8 cellular contexts compared by ENCODE assay signal in genomic region chr11:95147364-95147905, GRCh38. TPM values are rescaled to one million over a fixed set of nuclear protein-coding genes. Genes with fewer than 3 reads are reported as not detected.
DNase-seq lines count a peak whose midpoint lies in the region; ATAC-seq and TF ChIP-seq lines count a peak whose summit lies in the region.

No MANE protein-coding gene starts in this region.

- H3K27ac Mint-ChIP-seq in immature natural killer cell = no peak overlapping the region
- H3K27ac Mint-ChIP-seq in naive thymus-derived CD8-positive, alpha-beta T cell = peak overlapping the region in 1 of 10 donors; percentile 88

- intact Hi-C loops in gastrocnemius medialis (cut with DNase I; ENCODE audit: low total_unique reads) = no loop called here

- POLR2A ChIA-PET in naive thymus-derived CD8-positive, alpha-beta T cell (lab: Charles Lee) = interaction anchor here (0.5 to 1.8 kb wide), 3 partner anchors 57 to 643 kb away, joined by 5 to 7 read pairs (median 6); partner anchors contain the start of genes CEP57, ENDOD1 and FAM76B

- H3K27me3 ChIP-seq in GM23248 (replicated peaks; ENCODE audit: insufficient read depth) (no peaks in the 10 kb centered on the region), fibroblast of lung (ENCODE audit: control insufficient read depth, insufficient read depth, low read length) (no peaks in the 10 kb centered on the region), gastrocnemius medialis (no peaks in the 10 kb centered on the region)

- no peak for TF ChIP-seq POLR2A in gastrocnemius medialis (IDR thresholded peaks at IDR 0.05)

- H3F3A ChIP-seq in GM23248 (ENCODE audit: insufficient read depth) = peaks cover 55% of the 10 kb centered on the region

- no peaks in the 10 kb centered on the region for H3K9me3 ChIP-seq in GM23248 (ENCODE audit: low read depth)
- H3K9me3 ChIP-seq in fibroblast of lung (ENCODE audit: control insufficient read depth, insufficient read depth, low read depth, low read length) = no peaks in the 10 kb centered on the region
- H3K9me3 ChIP-seq in gastrocnemius medialis = no peaks in the 10 kb centered on the region

- no peaks in the 10 kb centered on the region for H3K36me3 Mint-ChIP-seq in immature natural killer cell
- no peaks in the 10 kb centered on the region for H3K36me3 Mint-ChIP-seq in naive thymus-derived CD8-positive, alpha-beta T cell

- H3K4me3 Mint-ChIP-seq in immature natural killer cell = no peak overlapping the region
- H3K4me3 Mint-ChIP-seq in naive thymus-derived CD8-positive, alpha-beta T cell = no peak overlapping the region

- H3K36me3 ChIP-seq in GM23248 (ENCODE audit: low read depth) = no peaks in the 10 kb centered on the region
- H3K36me3 ChIP-seq in fibroblast of lung (ENCODE audit: control insufficient read depth, insufficient read depth, low read length) = no peaks in the 10 kb centered on the region
- H3K36me3 ChIP-seq in gastrocnemius medialis = no peaks in the 10 kb centered on the region

- DNase-seq in GM23248 (peak; percentile 93), RPMI8226 (peak; percentile 80), fibroblast of lung (ENCODE audit: low read depth in 2 of 2) (peak; percentile 91 to 93), gastrocnemius medialis (peak in 1 of 2 donors; percentile 53), NCI-H526 (lab: John Stamatoyannopoulos, UW) (no peak), immature natural killer cell (no peak)
- DNase-seq in naive thymus-derived CD8-positive, alpha-beta T cell = no peak

- no peaks in the 10 kb centered on the region for H3K9me3 Mint-ChIP-seq in immature natural killer cell
- no peaks in the 10 kb centered on the region for H3K9me3 Mint-ChIP-seq in naive thymus-derived CD8-positive, alpha-beta T cell

- no peaks in the 10 kb centered on the region for H4K20me1 ChIP-seq in GM23248 (ENCODE audit: insufficient read depth)
- H4K20me1 ChIP-seq in fibroblast of lung (ENCODE audit: control insufficient read depth, extremely low read depth, insufficient read depth, low read length) = no peaks in the 10 kb centered on the region

- H3K79me2 ChIP-seq in GM23248 (ENCODE audit: insufficient read depth) (no peaks in the 10 kb centered on the region), fibroblast of lung (ENCODE audit: control insufficient read depth, insufficient read depth, low read length) (no peaks in the 10 kb centered on the region)

- H3K9ac ChIP-seq in GM23248 (no peak overlapping the region), fibroblast of lung (ENCODE audit: insufficient read depth, low read length) (no peak overlapping the region)

- 0 to 2% methylated on average over 4 of the region's 4 CpGs for WGBS in GM23248 (ENCODE audit: low coverage in 1 of 2, low lambda C conversion rate in 2 of 2, missing lambda C conversion rate in 2 of 2), 2 experiments

- H3K4me1 ChIP-seq in GM23248 (ENCODE audit: insufficient read depth) (peaks cover 48% of the 10 kb centered on the region), fibroblast of lung (ENCODE audit: control insufficient read depth, extremely low read depth, insufficient read depth, low read length) (peaks cover 11% of the 10 kb centered on the region), gastrocnemius medialis (peaks cover 30 to 31% of the 10 kb centered on the region in 2 donors)

- H3K27me3 Mint-ChIP-seq in immature natural killer cell (ENCODE audit: low read depth in 3 of 3) = peaks cover 5 to 16% (median 11%) of the 10 kb centered on the region in 3 donors
- H3K27me3 Mint-ChIP-seq in naive thymus-derived CD8-positive, alpha-beta T cell = peaks cover 12 to 42% (median 27%) of the 10 kb centered on the region in 5 donors

- peaks cover 11 to 16% of the 10 kb centered on the region in 2 donors for H3K4me1 Mint-ChIP-seq in immature natural killer cell
- peaks cover 11 to 17% (median 13%) of the 10 kb centered on the region in 4 donors for H3K4me1 Mint-ChIP-seq in naive thymus-derived CD8-positive, alpha-beta T cell

- no peaks in the 10 kb centered on the region for H3K9me2 ChIP-seq in GM23248 (ENCODE audit: insufficient read depth)

- no peak for TF ChIP-seq CTCF in fibroblast of lung (conservative IDR thresholded peaks at IDR 0.05 in 1 of 2, IDR thresholded peaks at IDR 0.05 in 1 of 2; ENCODE audit: low read depth in 1 of 2, low read length in 2 of 2)
- TF ChIP-seq CTCF in gastrocnemius medialis (IDR thresholded peaks at IDR 0.05 in 4 of 5, conservative IDR thresholded peaks at IDR 0.05 in 1 of 5) = no peak

- in situ Hi-C loops in GM23248 (cut with MboI) = no loop called here
- in situ Hi-C loops in gastrocnemius medialis (cut with MboI; ENCODE audit: low sequenced_read_pairs in 4 of 4) = no loop called here

- H3K27ac ChIP-seq in GM23248 (peak overlapping the region; percentile 53), fibroblast of lung (ENCODE audit: insufficient read depth, low read length) (no peak overlapping the region), gastrocnemius medialis (peak overlapping the region; percentile 61 to 89 (median 84))

- H3K4me2 ChIP-seq in GM23248 (ENCODE audit: unreplicated experiment) = peak overlapping the region; percentile 67
- peak overlapping the region; percentile 41 for H3K4me2 ChIP-seq in fibroblast of lung (ENCODE audit: extremely low read depth, insufficient read depth, low read length)

- ATAC-seq in gastrocnemius medialis = peak; percentile 61 to 77
- ATAC-seq in HG03097 (IDR thresholded peaks at IDR 0.05; ENCODE audit: low FRiP score, unreplicated experiment) = no peak
- no peak for ATAC-seq in naive thymus-derived CD8-positive, alpha-beta T cell

- H2AFZ ChIP-seq in GM23248 (peak overlapping the region; percentile 45; the same call in 1 of the 2 replicates), fibroblast of lung (ENCODE audit: low read length) (peak overlapping the region; percentile 11)

- H3K4me3 ChIP-seq in GM23248 (0 out of 2 replicates have a peak overlapping the region, but pooled peaks have one; percentile 33), fibroblast of lung (replicated peaks in 1 of 4; ENCODE audit: control extremely low read depth in 1 of 4, insufficient read depth in 1 of 4, low read depth in 3 of 4, low read length in 4 of 4) (no peak overlapping the region), gastrocnemius medialis (no peak overlapping the region)

RNA-seq across cellular contexts. Expression of gene ENDOD1, which starts 57.8 kb away (rescaled TPM):
- 33.7 and 35.9 TPM in 2 replicates for total RNA-seq in GM23248 (2014; rRNA removed; shearing (Covaris generic))
- polyA plus RNA-seq in GM23248 (2016; fragmentation: Nextera tagmentation; extraction: Ambion mirVana) = 15.5 and 16.1 TPM in 2 replicates
- 28.2 and 33.4 TPM in 2 replicates for total RNA-seq in fibroblast of lung
- polyA plus RNA-seq in fibroblast of lung = 20.8 and 50.8 TPM in 2 replicates
- 17.6 and 39.8 TPM in 2 replicates for polyA plus RNA-seq in fibroblast of lung (2012)
- 27.5 and 43.1 TPM in 2 replicates for polyA minus RNA-seq in fibroblast of lung (ENCODE audit: low replicate concordance)
- 10 to 100 TPM; 17.5 to 35.2 (median 27.6) TPM for total RNA-seq in gastrocnemius medialis
- 10 to 100 TPM; 12.6 to 17.2 (median 15.1) TPM for polyA plus RNA-seq in immature natural killer cell
- total RNA-seq in naive thymus-derived CD8-positive, alpha-beta T cell = 10 to 100 TPM; 10.2 TPM
- 10 to 100 TPM in 1 of 3 donors, 1 to 10 TPM in 2; 3.9 to 10.1 (median 6.9) TPM for polyA plus RNA-seq in naive thymus-derived CD8-positive, alpha-beta T cell

Comparison
In these comparisons a context has a peak if more than half of its experiments do, and no peak if none do; other contexts are left out.
1. DNase-seq: peak in GM23248 (single experiment), RPMI8226 (single experiment) and fibroblast of lung (2 of 2); none in NCI-H526 (0 of 2), immature natural killer cell (0 of 3) and naive thymus-derived CD8-positive, alpha-beta T cell (0 of 10).
2. ATAC-seq: peak in gastrocnemius medialis (2 of 2); none in HG03097 (single experiment) and naive thymus-derived CD8-positive, alpha-beta T cell (0 of 2).